Comparison of ENCODE assay signal across 26 cellular contexts in genomic region chr5:99773290-99773689, GRCh38.
DNase-seq lines count a peak whose midpoint lies in the region; FAIRE-seq and TF ChIP-seq lines count a peak whose summit lies in the region.
"Had no signal": no experiment of that assay in that cellular context is flagged by ENCODE, and none has a peak within 500 bp of the region (broad histone marks: within the 10 kb centered on the region; RNA-seq: fewer than 3 reads in every experiment).

No MANE protein-coding gene starts in this region.

- no peak for TF ChIP-seq POLR2A in endothelial cell of umbilical vein (IDR thresholded peaks at IDR 0.05; ENCODE audit: low read depth, low read length)

- H3K27ac ChIP-seq in HEK293 (ENCODE audit: extremely low read depth, low read depth, low read length), result no peak overlapping the region
- H3K27ac ChIP-seq in endothelial cell of umbilical vein (ENCODE audit: insufficient read depth, low read depth, low read length), result no peak overlapping the region
- no peak overlapping the region for H3K27ac ChIP-seq in coronary artery
- H3K27ac ChIP-seq: BLaER1 had no signal

- no peaks in the 10 kb centered on the region for H3K79me2 ChIP-seq in endothelial cell of umbilical vein (ENCODE audit: control insufficient read depth, insufficient read depth, low read length)

- no peaks in the 10 kb centered on the region for H3K9me3 ChIP-seq in HEK293 (ENCODE audit: control insufficient read depth, insufficient read depth, low read depth, low read length)
- no peaks in the 10 kb centered on the region for H3K9me3 ChIP-seq in endothelial cell of umbilical vein (replicated peaks; ENCODE audit: control insufficient read depth, insufficient read depth, low read length)
- H3K9me3 ChIP-seq: BE2C, BLaER1 had no signal

- FAIRE-seq in endothelial cell of umbilical vein (lab: Jason Lieb, UNC), result no peak
- FAIRE-seq: GM12878, GM12892, GM18507 had no signal

- TF ChIP-seq CTCF in HEK293 (tag by site-specific recombination; IDR thresholded peaks at IDR 0.05) (no peak), LNCaP clone FGC (IDR thresholded peaks at IDR 0.05; ENCODE audit: control insufficient read depth, extremely low read depth, insufficient read depth) (no peak), endothelial cell of umbilical vein (IDR thresholded peaks at IDR 0.05; ENCODE audit: extremely low read depth in 1 of 2, insufficient read depth in 1 of 2, low read depth in 1 of 2, low read length in 2 of 2) (no peak), coronary artery (IDR thresholded peaks at IDR 0.05) (no peak), GM20000 (IDR thresholded peaks at IDR 0.05; ENCODE audit: extremely low read depth, missing control alignments) (no peak)

- H3K9me1 ChIP-seq in endothelial cell of umbilical vein (replicated peaks; ENCODE audit: control insufficient read depth, extremely low read depth, insufficient read depth, low read length), result no peaks in the 10 kb centered on the region

- intact Hi-C loops in endothelial cell of umbilical vein (cut with micrococcal nuclease), result no loop called here

- peak; percentile 67 for DNase-seq in LNCaP clone FGC (ENCODE audit: low read depth)
- DNase-seq in NCI-H146 treated with DMSO at 0.1 percent for 48 hours (lab: John Stamatoyannopoulos, UW; ENCODE audit: unreplicated experiment), result peak; percentile 56
- DNase-seq in endothelial cell of umbilical vein (ENCODE audit: low read depth, low spot score), result peak; percentile 40
- DNase-seq in coronary artery (ENCODE audit: low spot score), result no peak
- DNase-seq in GM20000 (ENCODE audit: low spot score), result no peak
- no peak for DNase-seq in NCI-H1436 treated with DMSO at 0.1 percent for 48 hours (lab: John Stamatoyannopoulos, UW)
- DNase-seq: 8988T; ACHN; BE2C; C1 segment of cervical spinal cord; CD4-positive, alpha-beta memory T cell; CD4-positive, CD25-positive, alpha-beta regulatory T cell; CD8-positive, alpha-beta memory T cell; COR-L47; DMS 273 treated with DMSO at 0.1 percent for 48 hours; DMS153; DMS53; DMS79; DND-41; EL; GDM1 had no signal

- H3K4me1 ChIP-seq in HEK293 (ENCODE audit: control insufficient read depth, insufficient read depth, low read length) (peaks cover 13% of the 10 kb centered on the region), endothelial cell of umbilical vein (ENCODE audit: control insufficient read depth, extremely low read depth, insufficient read depth, low read length) (peaks cover 21% of the 10 kb centered on the region)
- H3K4me1 ChIP-seq: BE2C, BLaER1 had no signal

- POLR2A ChIA-PET in HEK293 (lab: Yijun Ruan, JAX) (no interaction called here), endothelial cell of umbilical vein (lab: Charles Lee) (no interaction called here)

- CTCF ChIA-PET in HEK293 (lab: Yijun Ruan, JAX) (interaction anchor here (0.6 to 0.7 kb wide), 2 partner anchors 28 to 128 kb away, joined by 3 read pairs; no protein-coding TSS in a partner anchor), endothelial cell of umbilical vein (lab: Charles Lee) (no interaction called here)

- H3K4me3 ChIP-seq in HEK293 (ENCODE audit: low read depth, low read length), result no peak overlapping the region
- H3K4me3 ChIP-seq in LNCaP clone FGC (ENCODE audit: low read depth, low read length), result no peak overlapping the region
- no peak overlapping the region for H3K4me3 ChIP-seq in endothelial cell of umbilical vein (replicated peaks in 1 of 3; ENCODE audit: insufficient read depth in 1 of 3, low read depth in 1 of 3, low read length in 3 of 3)
- H3K4me3 ChIP-seq in coronary artery, result no peak overlapping the region
- H3K4me3 ChIP-seq: BLaER1, GM12878 had no signal

- H3K4me2 ChIP-seq in endothelial cell of umbilical vein (ENCODE audit: insufficient read depth, low read length), result peak overlapping the region; percentile 55
- H3K4me2 ChIP-seq: BLaER1 had no signal

- H3K27me3 ChIP-seq in endothelial cell of umbilical vein (ENCODE audit: control insufficient read depth in 2 of 2, insufficient read depth in 2 of 2, low read length in 2 of 2), result no peaks in the 10 kb centered on the region
- H3K27me3 ChIP-seq: BE2C, BLaER1 had no signal

- dilution Hi-C loops in endothelial cell of umbilical vein (cut with MboI; ENCODE audit: extremely low pct_ligation_motif_present, low sequenced_read_pairs), result no loop called here

- no peaks in the 10 kb centered on the region for H4K20me1 ChIP-seq in endothelial cell of umbilical vein (replicated peaks; ENCODE audit: control insufficient read depth, extremely low read depth, insufficient read depth, low read length)
- H4K20me1 ChIP-seq: BLaER1 had no signal

- H3K9ac ChIP-seq in endothelial cell of umbilical vein (replicated peaks; ENCODE audit: extremely low read depth, insufficient read depth, low read length), result no peak overlapping the region
- H3K9ac ChIP-seq: BLaER1 had no signal

- BruUV-seq in endothelial cell of umbilical vein (replicated peaks; lab: Mats Ljungman, UMichigan), result no TSS peak

- no peaks in the 10 kb centered on the region for H3K36me3 ChIP-seq in HEK293 (ENCODE audit: control insufficient read depth in 2 of 2, insufficient read depth in 1 of 2, low read length in 2 of 2)
- no peaks in the 10 kb centered on the region for H3K36me3 ChIP-seq in endothelial cell of umbilical vein (ENCODE audit: control insufficient read depth in 2 of 2, extremely low read depth in 1 of 2, insufficient read depth in 2 of 2, low read length in 2 of 2)
- H3K36me3 ChIP-seq: BE2C, BLaER1 had no signal

- peak overlapping the region; percentile 44 for H2AFZ ChIP-seq in endothelial cell of umbilical vein (ENCODE audit: low read depth, low read length)

TF ChIP-seq in HEK293, 187 proteins besides CTCF, POLR2A, EP300 and RAD21 (continues in another document):
- TF ChIP-seq FEZF1 (tag by site-specific recombination; IDR thresholded peaks at IDR 0.05), result 0 out of 2 replicates have a peak, but pooled peaks have one; percentile 16
- peak; percentile 19; the same call in 1 of the 2 replicates for TF ChIP-seq SCRT2 (tag by site-specific recombination; IDR thresholded peaks at IDR 0.05)
- peak; percentile 64; the same call in 1 of the 2 replicates for TF ChIP-seq PRDM6 (tag by site-specific recombination; IDR thresholded peaks at IDR 0.05)
- TF ChIP-seq ZNF449 (tag by site-specific recombination; IDR thresholded peaks at IDR 0.05), result no peak
- TF ChIP-seq ZNF335 (tag by site-specific recombination; conservative IDR thresholded peaks at IDR 0.05), result peak; percentile 32

TF ChIP-seq in endothelial cell of umbilical vein, 7 proteins besides CTCF, POLR2A, EP300 and RAD21:
- TF ChIP-seq POLR2AphosphoS5 (IDR thresholded peaks at IDR 0.05; ENCODE audit: insufficient read depth, low read depth, low read length), result no peak
- TF ChIP-seq EZH2 (IDR thresholded peaks at IDR 0.05; ENCODE audit: borderline replicate concordance, low read depth, low read length, severe bottlenecking), result no peak
- TF ChIP-seq GATA2 (IDR thresholded peaks at IDR 0.05; ENCODE audit: insufficient read depth, insufficient read length, low read depth, low read length), result no peak
- no peak for TF ChIP-seq FOS (IDR thresholded peaks at IDR 0.05; ENCODE audit: borderline replicate concordance, insufficient read depth, low read length)
- TF ChIP-seq MAX (IDR thresholded peaks at IDR 0.05; ENCODE audit: insufficient read depth, insufficient read length), result no peak
- no peak for TF ChIP-seq JUN (IDR thresholded peaks at IDR 0.05; ENCODE audit: borderline replicate concordance, insufficient read depth, insufficient read length, low read depth)
- TF ChIP-seq MYC (IDR thresholded peaks at IDR 0.05; ENCODE audit: low read depth, low read length), result no peak

Comparison
In these comparisons a context has a peak if more than half of its experiments do, and no peak if none do; other contexts are left out.
1. DNase-seq: peak in LNCaP clone FGC (single experiment), NCI-H146 treated with DMSO at 0.1 percent for 48 hours (single experiment) and endothelial cell of umbilical vein (single experiment); none in coronary artery (single experiment), GM20000 (single experiment) and NCI-H1436 treated with DMSO at 0.1 percent for 48 hours (single experiment).